In the genomic region with DNA sequence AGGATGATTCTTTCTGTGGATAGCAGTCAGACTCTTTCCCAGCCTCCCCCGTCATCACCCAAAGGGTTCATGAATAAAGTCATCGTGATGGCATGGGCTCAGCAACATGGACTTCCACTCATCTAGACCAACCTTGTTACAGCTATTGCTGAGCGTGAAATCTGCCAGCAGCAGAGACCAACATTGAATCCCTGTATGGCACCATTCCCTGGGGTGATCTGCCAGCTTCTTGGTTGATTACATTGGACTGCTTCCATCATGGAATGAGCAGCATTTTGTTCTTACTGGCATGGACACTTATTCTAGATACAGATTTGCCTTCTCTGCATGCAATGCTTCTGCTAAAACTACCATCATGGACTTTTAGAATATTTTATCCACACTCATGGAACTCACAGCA, we compare ENCODE assay signal across 26 cellular contexts.
A peak's percentile ranks its signal among the peaks of the same experiment; 100 is the strongest.
DNase-seq lines count a peak whose midpoint lies in the region; ATAC-seq, FAIRE-seq and TF ChIP-seq lines count a peak whose summit lies in the region.
"Had no signal": no experiment of that assay in that cellular context is flagged by ENCODE, and none has a peak within 500 bp of the region (broad histone marks: within the 10 kb centered on the region; RNA-seq: fewer than 3 reads in every experiment).

No MANE protein-coding gene starts in this region.

- no peak for TF ChIP-seq CTCF in bronchial epithelial cell (IDR thresholded peaks at IDR 0.05; ENCODE audit: insufficient read depth, low read length, severe bottlenecking)

- ATAC-seq in GM21515 (IDR thresholded peaks at IDR 0.05; ENCODE audit: unreplicated experiment): no peak
- ATAC-seq: GM23338, K562, PC-3, Right ventricle myocardium inferior had no signal

- no peaks in the 10 kb centered on the region for H3K27me3 ChIP-seq in bronchial epithelial cell (ENCODE audit: control insufficient read depth, insufficient read depth, low read length)
- H3K27me3 ChIP-seq: BLaER1 treated with 17β-estradiol and CSF1 and Interleukin-3, amounts not matched to agents 10 nM and 100 nM; SJSA1 had no signal

- H3K36me3 ChIP-seq in bronchial epithelial cell (ENCODE audit: control insufficient read depth, insufficient read depth, low read length): no peaks in the 10 kb centered on the region
- H3K36me3 ChIP-seq: BLaER1 treated with 17β-estradiol and CSF1 and Interleukin-3, amounts not matched to agents 10 nM and 100 nM; SJSA1 had no signal

- H3K4me3 ChIP-seq in bronchial epithelial cell (ENCODE audit: low read depth, low read length): no peak overlapping the region
- H3K4me3 ChIP-seq: BLaER1 treated with 17β-estradiol and CSF1 and Interleukin-3, amounts not matched to agents 10 nM and 100 nM; GM23338; K562; SJSA1 had no signal

- DNase-seq in Ammon's horn (ENCODE audit: low spot score): peak; percentile 3
- peak; percentile 2 to 59 for DNase-seq in NCI-H446 (lab: John Stamatoyannopoulos, UW)
- no peak for DNase-seq in bronchial epithelial cell (ENCODE audit: low read depth)
- peak; percentile 22 for DNase-seq in medulla oblongata (ENCODE audit: extremely low spot score)
- no peak for DNase-seq in RKO (ENCODE audit: low spot score)
- no peak for DNase-seq in retina
- DNase-seq: CD4-positive, alpha-beta T cell; H9; Kasumi-1; NCI-H1417 treated with DMSO at 0.1 percent for 48 hours; NCI-H1694 treated with DMSO at 0.1 percent for 48 hours; NCI-H2081 treated with DMSO at 0.1 percent for 48 hours; NCI-H2171; NCI-H226; NCI-H524; NCI-H748 treated with DMSO at 0.1 percent for 48 hours; NK-92 treated with Interleukin-12 subunit alpha and Interleukin-12 subunit beta, amount 100 ng/mL, for 24 hours; PC-3 had no signal

- FAIRE-seq in bronchial epithelial cell (lab: Jason Lieb, UNC): peak; percentile 58
- FAIRE-seq: D721Med, GM18507, K562 had no signal

Comparison
In these comparisons a context has a peak if more than half of its experiments do, and no peak if none do; other contexts are left out.
1. DNase-seq: peak in Ammon's horn (single experiment), NCI-H446 (2 of 2) and medulla oblongata (single experiment); none in bronchial epithelial cell (single experiment), RKO (single experiment) and retina (single experiment).